1 cellular context compared by ENCODE assay signal in the genomic region with DNA sequence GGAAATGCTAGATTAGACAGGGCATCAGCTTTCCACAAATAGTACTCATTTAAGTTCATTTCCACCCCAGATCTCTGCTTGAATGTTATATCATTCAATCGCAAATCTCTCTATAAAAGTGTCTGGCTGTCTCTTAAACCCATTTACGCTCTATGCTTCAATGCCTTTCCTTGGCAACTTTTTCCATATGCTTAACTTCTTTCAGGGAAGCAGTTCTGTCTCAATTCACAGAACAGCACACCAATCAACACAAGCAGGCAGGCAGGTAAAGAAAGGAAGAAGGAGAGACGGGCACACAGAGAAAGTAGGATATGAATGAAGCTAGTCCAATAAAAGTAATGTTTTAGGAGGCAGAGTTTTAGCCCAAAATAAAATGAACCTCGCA.
TF ChIP-seq lines count a peak whose summit lies in the region.

No MANE protein-coding gene starts in this region.

TF ChIP-seq in A549, 52 proteins besides CTCF, POLR2A, EP300 and RAD21 (continued from another document):
- TF ChIP-seq HOXB5 (CRISPR knock-in tag; IDR thresholded peaks at IDR 0.05) (no peak), FOSB (CRISPR knock-in tag; IDR thresholded peaks at IDR 0.05) (no peak), FOXS1 (CRISPR knock-in tag; IDR thresholded peaks at IDR 0.05) (no peak), CHD2 (IDR thresholded peaks at IDR 0.05; ENCODE audit: low read length, partially characterized antibody) (no peak)
- TF ChIP-seq, protein P1, sequence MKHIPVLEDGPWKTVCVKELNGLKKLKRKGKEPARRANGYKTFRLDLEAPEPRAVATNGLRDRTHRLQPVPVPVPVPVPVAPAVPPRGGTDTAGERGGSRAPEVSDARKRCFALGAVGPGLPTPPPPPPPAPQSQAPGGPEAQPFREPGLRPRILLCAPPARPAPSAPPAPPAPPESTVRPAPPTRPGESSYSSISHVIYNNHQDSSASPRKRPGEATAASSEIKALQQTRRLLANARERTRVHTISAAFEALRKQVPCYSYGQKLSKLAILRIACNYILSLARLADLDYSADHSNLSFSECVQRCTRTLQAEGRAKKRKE (CRISPR knock-in tag; IDR thresholded peaks at IDR 0.05; ENCODE audit: low read depth): no peak
TF ChIP-seq in A549: peak in this region for 0.
